ENCODE assay signal across 1 cellular context in the genomic region with DNA sequence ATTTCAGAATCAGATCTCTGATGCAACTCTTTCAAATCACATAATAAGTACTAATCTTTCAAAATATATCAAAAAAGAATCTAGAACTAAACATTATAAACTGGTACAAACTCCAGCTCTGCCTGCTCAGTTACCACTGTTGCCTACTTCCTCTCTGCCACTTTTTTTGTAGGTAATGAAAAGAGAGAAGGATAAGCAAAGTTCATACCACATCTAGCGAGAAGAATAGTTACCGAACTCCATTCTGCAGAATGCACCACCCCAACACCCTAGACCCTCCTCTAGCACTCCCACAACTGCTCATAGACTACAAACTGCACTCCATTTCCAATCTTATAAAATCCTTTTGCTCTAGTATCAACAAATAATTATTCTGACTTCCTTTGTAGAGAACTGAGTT.
TF ChIP-seq lines count a peak whose summit lies in the region.

No MANE protein-coding gene starts in this region.

TF ChIP-seq in WTC11, 78 proteins besides CTCF, POLR2A, EP300 and RAD21 (continued from another document):
- TF ChIP-seq, protein P1, sequence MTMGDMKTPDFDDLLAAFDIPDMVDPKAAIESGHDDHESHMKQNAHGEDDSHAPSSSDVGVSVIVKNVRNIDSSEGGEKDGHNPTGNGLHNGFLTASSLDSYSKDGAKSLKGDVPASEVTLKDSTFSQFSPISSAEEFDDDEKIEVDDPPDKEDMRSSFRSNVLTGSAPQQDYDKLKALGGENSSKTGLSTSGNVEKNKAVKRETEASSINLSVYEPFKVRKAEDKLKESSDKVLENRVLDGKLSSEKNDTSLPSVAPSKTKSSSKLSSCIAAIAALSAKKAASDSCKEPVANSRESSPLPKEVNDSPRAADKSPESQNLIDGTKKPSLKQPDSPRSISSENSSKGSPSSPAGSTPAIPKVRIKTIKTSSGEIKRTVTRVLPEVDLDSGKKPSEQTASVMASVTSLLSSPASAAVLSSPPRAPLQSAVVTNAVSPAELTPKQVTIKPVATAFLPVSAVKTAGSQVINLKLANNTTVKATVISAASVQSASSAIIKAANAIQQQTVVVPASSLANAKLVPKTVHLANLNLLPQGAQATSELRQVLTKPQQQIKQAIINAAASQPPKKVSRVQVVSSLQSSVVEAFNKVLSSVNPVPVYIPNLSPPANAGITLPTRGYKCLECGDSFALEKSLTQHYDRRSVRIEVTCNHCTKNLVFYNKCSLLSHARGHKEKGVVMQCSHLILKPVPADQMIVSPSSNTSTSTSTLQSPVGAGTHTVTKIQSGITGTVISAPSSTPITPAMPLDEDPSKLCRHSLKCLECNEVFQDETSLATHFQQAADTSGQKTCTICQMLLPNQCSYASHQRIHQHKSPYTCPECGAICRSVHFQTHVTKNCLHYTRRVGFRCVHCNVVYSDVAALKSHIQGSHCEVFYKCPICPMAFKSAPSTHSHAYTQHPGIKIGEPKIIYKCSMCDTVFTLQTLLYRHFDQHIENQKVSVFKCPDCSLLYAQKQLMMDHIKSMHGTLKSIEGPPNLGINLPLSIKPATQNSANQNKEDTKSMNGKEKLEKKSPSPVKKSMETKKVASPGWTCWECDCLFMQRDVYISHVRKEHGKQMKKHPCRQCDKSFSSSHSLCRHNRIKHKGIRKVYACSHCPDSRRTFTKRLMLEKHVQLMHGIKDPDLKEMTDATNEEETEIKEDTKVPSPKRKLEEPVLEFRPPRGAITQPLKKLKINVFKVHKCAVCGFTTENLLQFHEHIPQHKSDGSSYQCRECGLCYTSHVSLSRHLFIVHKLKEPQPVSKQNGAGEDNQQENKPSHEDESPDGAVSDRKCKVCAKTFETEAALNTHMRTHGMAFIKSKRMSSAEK (CRISPR knock-in tag; IDR thresholded peaks at IDR 0.05; ENCODE audit: borderline replicate concordance), result no peak
- TF ChIP-seq ESRRA (CRISPR knock-in tag; IDR thresholded peaks at IDR 0.05; ENCODE audit: borderline replicate concordance), result no peak
- no peak for TF ChIP-seq ZNF232 (CRISPR knock-in tag; IDR thresholded peaks at IDR 0.05)
- TF ChIP-seq, protein P2, sequence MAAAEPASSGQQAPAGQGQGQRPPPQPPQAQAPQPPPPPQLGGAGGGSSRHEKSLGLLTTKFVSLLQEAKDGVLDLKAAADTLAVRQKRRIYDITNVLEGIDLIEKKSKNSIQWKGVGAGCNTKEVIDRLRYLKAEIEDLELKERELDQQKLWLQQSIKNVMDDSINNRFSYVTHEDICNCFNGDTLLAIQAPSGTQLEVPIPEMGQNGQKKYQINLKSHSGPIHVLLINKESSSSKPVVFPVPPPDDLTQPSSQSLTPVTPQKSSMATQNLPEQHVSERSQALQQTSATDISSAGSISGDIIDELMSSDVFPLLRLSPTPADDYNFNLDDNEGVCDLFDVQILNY (CRISPR knock-in tag; IDR thresholded peaks at IDR 0.05), result no peak
- TF ChIP-seq NR2C2 (CRISPR knock-in tag; IDR thresholded peaks at IDR 0.05), result no peak
- TF ChIP-seq ZNF219 (CRISPR knock-in tag; IDR thresholded peaks at IDR 0.05; ENCODE audit: borderline replicate concordance), result no peak
- TF ChIP-seq CREM (CRISPR knock-in tag; IDR thresholded peaks at IDR 0.05), result no peak
